Comparison of ENCODE assay signal across 30 cellular contexts in genomic region chr3:45549961-45550360, GRCh38. TPM values are rescaled to one million over a fixed set of nuclear protein-coding genes. Genes with fewer than 3 reads are reported as not detected.
DNase-seq lines count a peak whose midpoint lies in the region; ATAC-seq and TF ChIP-seq lines count a peak whose summit lies in the region.
"Had no signal": no experiment of that assay in that cellular context is flagged by ENCODE, and none has a peak within 500 bp of the region (broad histone marks: within the 10 kb centered on the region; RNA-seq: fewer than 3 reads in every experiment).

No MANE protein-coding gene starts in this region.

- ATAC-seq in left ventricle myocardium superior (no peak), left colon (no peak), GM19023 (IDR thresholded peaks at IDR 0.05; ENCODE audit: unreplicated experiment) (no peak)
- ATAC-seq: CD8-positive, alpha-beta T cell; effector memory CD8-positive, alpha-beta T cell; GM12878; HepG2; right lobe of liver had no signal

- H3K4me1 Mint-ChIP-seq in endothelial cell (ENCODE audit: unreplicated experiment) (peaks cover 75% of the 10 kb centered on the region), nephron (peaks cover 89% of the 10 kb centered on the region)

- 78 to 79% methylated on average over 3 of the region's 3 CpGs for WGBS in testis, 2 donors

- H3K9me3 Mint-ChIP-seq in endothelial cell (ENCODE audit: unreplicated experiment) (no peaks in the 10 kb centered on the region), nephron (no peaks in the 10 kb centered on the region)
- H3K9me3 Mint-ChIP-seq: activated T-helper 2 cell treated with anti-CD3 and anti-CD28 coated beads, Interferon-gamma antibody, Interleukin-2, Interleukin-4, amounts not matched to agents 10 μg/mL and 5 μg/mL and 100 μg/mL, durations not matched to agents 14 hours and 24 hours and 36 hours; CD8-positive, alpha-beta T cell; effector memory CD8-positive, alpha-beta T cell; T-helper 2 cell treated with Interferon-gamma antibody and Interleukin-4, amounts not matched to agents 5 μg/mL and 100 μg/mL, for 36 hours had no signal

- H3K9me3 ChIP-seq in left ventricle myocardium inferior (replicated peaks) (no peaks in the 10 kb centered on the region), testis (no peaks in the 10 kb centered on the region)
- H3K9me3 ChIP-seq: BE2C, Peyer's patch, right lobe of liver, transverse colon had no signal

- no peak for DNase-seq in left ventricle myocardium inferior
- no peak for DNase-seq in left ventricle myocardium superior
- DNase-seq in endothelial cell (ENCODE audit: low spot score) = no peak
- peak; percentile 12 for DNase-seq in testis
- DNase-seq in globus pallidus (ENCODE audit: low spot score) = no peak
- DNase-seq in left colon = no peak
- DNase-seq: activated CD8-positive, alpha-beta memory T cell treated with anti-CD3 and anti-CD28 coated beads for 24 hours; activated T-cell treated with anti-CD3 and anti-CD28 coated beads for 4 hours; anterior cingulate cortex; BE2C; CD8-positive, alpha-beta T cell; effector memory CD8-positive, alpha-beta T cell; HCEC 1CT; Kasumi-1; MV-4-11; NCI-H1436; NCI-H2081; NCI-H774; Peyer's patch; SIG-M5; stimulated activated CD4-positive, alpha-beta T cell treated with anti-CD3 and anti-CD28 coated beads, Interleukin-4, amount 100 ng/mL, for 1 hour; transverse colon had no signal

- peak overlapping the region; percentile 90 for H3K27ac ChIP-seq in left ventricle myocardium inferior (replicated peaks)
- no peak overlapping the region for H3K27ac ChIP-seq in testis
- H3K27ac ChIP-seq: Peyer's patch, transverse colon had no signal

- intact Hi-C loops in left ventricle myocardium inferior (cut with micrococcal nuclease) = no loop called here
- intact Hi-C loops in left ventricle myocardium superior (cut with micrococcal nuclease) = no loop called here
- intact Hi-C loops in testis (cut with DNase I; ENCODE audit: low total_unique reads) = no loop called here
- intact Hi-C loops in left colon (cut with DNase I, micrococcal nuclease) = no loop called here

- H3K27ac Mint-ChIP-seq in endothelial cell (ENCODE audit: unreplicated experiment) (peak overlapping the region; percentile 77), nephron (peak overlapping the region; percentile 48 to 95 (median 90))
- H3K27ac Mint-ChIP-seq: activated naive CD8-positive, alpha-beta T cell; activated T-helper 2 cell treated with anti-CD3 and anti-CD28 coated beads, Interferon-gamma antibody, Interleukin-2, Interleukin-4, amounts not matched to agents 10 μg/mL and 5 μg/mL and 100 μg/mL, durations not matched to agents 14 hours and 24 hours and 36 hours; CD8-positive, alpha-beta T cell; T-helper 2 cell treated with Interferon-gamma antibody and Interleukin-4, amounts not matched to agents 5 μg/mL and 100 μg/mL, for 36 hours had no signal

- no peak for TF ChIP-seq POLR2A in testis (IDR thresholded peaks at IDR 0.05)

- H3K27me3 Mint-ChIP-seq in endothelial cell (ENCODE audit: unreplicated experiment) (peaks cover 5% of the 10 kb centered on the region), nephron (ENCODE audit: low read depth) (no peaks in the 10 kb centered on the region)
- H3K27me3 Mint-ChIP-seq: activated naive CD8-positive, alpha-beta T cell; effector memory CD8-positive, alpha-beta T cell had no signal

- H3K4me3 ChIP-seq in left ventricle myocardium inferior (no peak overlapping the region), testis (no peak overlapping the region)
- H3K4me3 ChIP-seq: GM12878, Peyer's patch, right lobe of liver, transverse colon had no signal

- peaks cover 7% of the 10 kb centered on the region for H3K36me3 ChIP-seq in left ventricle myocardium inferior
- no peaks in the 10 kb centered on the region for H3K36me3 ChIP-seq in testis (ENCODE audit: low read depth, missing control alignments)
- H3K36me3 ChIP-seq: BE2C, right lobe of liver, transverse colon had no signal

- H3K4me3 Mint-ChIP-seq in endothelial cell (ENCODE audit: unreplicated experiment) (no peak overlapping the region), nephron (no peak overlapping the region)
- H3K4me3 Mint-ChIP-seq: activated naive CD8-positive, alpha-beta T cell; CD8-positive, alpha-beta T cell; effector memory CD8-positive, alpha-beta T cell; T-helper 2 cell treated with Interferon-gamma antibody and Interleukin-4, amounts not matched to agents 5 μg/mL and 100 μg/mL, for 36 hours had no signal

- H3K27me3 ChIP-seq in left ventricle myocardium inferior (ENCODE audit: low read depth) = no peaks in the 10 kb centered on the region
- no peaks in the 10 kb centered on the region for H3K27me3 ChIP-seq in testis
- H3K27me3 ChIP-seq: BE2C, Peyer's patch, right lobe of liver, transverse colon had no signal

- H3K36me3 Mint-ChIP-seq in endothelial cell (ENCODE audit: low read depth, unreplicated experiment) = no peaks in the 10 kb centered on the region
- peaks cover 16% of the 10 kb centered on the region for H3K36me3 Mint-ChIP-seq in nephron (ENCODE audit: low read depth)

- no peak for TF ChIP-seq CTCF in left ventricle myocardium inferior (IDR thresholded peaks at IDR 0.05; ENCODE audit: borderline replicate concordance)
- TF ChIP-seq CTCF in endothelial cell (IDR thresholded peaks at IDR 0.05; ENCODE audit: unreplicated experiment) = no peak
- TF ChIP-seq CTCF in nephron (IDR thresholded peaks at IDR 0.05; ENCODE audit: unreplicated experiment in 3 of 3) = no peak
- no peak for TF ChIP-seq CTCF in testis (IDR thresholded peaks at IDR 0.05)

- H3K4me1 ChIP-seq in left ventricle myocardium inferior (peaks cover 91% of the 10 kb centered on the region), testis (peaks cover 37% of the 10 kb centered on the region)

RNA-seq across cellular contexts. Expression of gene LIMD1, which starts 44.6 kb away (rescaled TPM):
- total RNA-seq in left ventricle myocardium inferior = 27.8 TPM
- 31.9 TPM for total RNA-seq in left ventricle myocardium superior
- 56.1 TPM for total RNA-seq in endothelial cell (ENCODE audit: unreplicated experiment)
- 10 to 100 TPM; 22.9 to 38.4 TPM for total RNA-seq in testis
- polyA plus RNA-seq in testis (ENCODE audit: insufficient read depth, low read depth, low replicate concordance) = 9.7 TPM
- total RNA-seq in left colon = 10 to 100 TPM; 35.0 to 42.6 TPM
